In the genomic region with DNA sequence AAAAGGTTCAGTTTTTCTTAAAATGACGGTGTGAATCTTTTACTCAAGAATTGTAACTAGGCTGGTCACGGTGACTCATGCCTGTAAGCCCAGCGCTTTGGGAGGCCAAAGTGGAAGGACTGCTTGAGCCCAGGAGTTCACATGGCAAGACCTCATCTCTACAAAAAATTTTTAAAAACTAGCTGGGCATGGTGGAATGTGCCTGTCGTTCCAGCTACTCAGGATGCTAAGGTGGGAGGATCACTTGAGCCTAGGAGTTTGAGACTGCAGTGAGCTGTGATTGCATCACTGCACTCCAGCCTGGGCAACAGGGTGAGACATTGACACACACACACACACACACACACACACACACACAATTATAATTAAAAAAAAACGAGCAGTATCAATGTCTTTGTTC, we compare ENCODE assay signal across 9 cellular contexts.
"Had no signal": no experiment of that assay in that cellular context is flagged by ENCODE, and none has a peak within 500 bp of the region (broad histone marks: within the 10 kb centered on the region; RNA-seq: fewer than 3 reads in every experiment).

No MANE protein-coding gene starts in this region.

- H3K9me3 Mint-ChIP-seq: GM23338 had no signal

- H3K9ac ChIP-seq: KMS-11 had no signal

- FAIRE-seq: HTR-8/SVneo had no signal

- H3K27ac Mint-ChIP-seq: GM23338, HFFc6 had no signal

- H3K36me3 ChIP-seq: HAP-1 had no signal

- H3K9me3 ChIP-seq: HAP-1 had no signal

- H3K4me1 Mint-ChIP-seq: IgD-negative memory B cell had no signal

- H3K4me1 ChIP-seq: HAP-1 had no signal

- H3K27me3 Mint-ChIP-seq: IgD-negative memory B cell had no signal

- H3K4me2 ChIP-seq: GM23338, KMS-11 had no signal

- H3K36me3 Mint-ChIP-seq: IgD-negative memory B cell had no signal

- DNase-seq: H7, HFFc6, KBM-7 had no signal

- H2AFZ ChIP-seq: GM23338 had no signal

- ATAC-seq: GM23338, HCT116 had no signal

- H3K4me3 Mint-ChIP-seq: GM23338, HFFc6, IgD-negative memory B cell had no signal

- H3K4me3 ChIP-seq: GM23338, HAP-1 had no signal

- H3K27ac ChIP-seq: KMS-11 had no signal
